3 cellular contexts compared by ENCODE assay signal in the genomic region with DNA sequence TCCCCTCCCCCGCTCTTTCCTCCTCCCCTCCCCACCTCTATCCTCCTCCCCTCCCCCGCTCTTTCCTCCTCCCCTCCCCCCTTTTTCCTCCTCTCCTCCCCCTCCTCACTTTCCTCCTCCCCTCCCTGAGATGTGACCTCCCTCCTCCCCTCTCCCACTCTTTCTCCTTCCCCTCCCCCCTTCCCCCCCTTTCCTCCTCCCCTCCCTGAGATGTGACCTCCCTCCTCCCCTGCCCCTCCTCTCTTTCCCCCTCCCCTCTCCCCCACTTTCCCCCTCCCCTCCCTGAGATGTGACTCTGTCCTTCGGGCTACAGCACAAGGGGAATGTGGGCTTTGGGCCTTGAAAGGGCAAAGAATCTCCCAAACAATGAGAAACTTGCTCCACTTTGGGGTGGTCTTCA.
TF ChIP-seq lines count a peak whose summit lies in the region.

No MANE protein-coding gene starts in this region.

TF ChIP-seq in SK-N-SH, 30 proteins besides CTCF, POLR2A, EP300 and RAD21 (continued from another document and continues in another):
- no peak for TF ChIP-seq NRF1 (IDR thresholded peaks at IDR 0.05; ENCODE audit: low read depth, low read length)
- TF ChIP-seq, protein P1, sequence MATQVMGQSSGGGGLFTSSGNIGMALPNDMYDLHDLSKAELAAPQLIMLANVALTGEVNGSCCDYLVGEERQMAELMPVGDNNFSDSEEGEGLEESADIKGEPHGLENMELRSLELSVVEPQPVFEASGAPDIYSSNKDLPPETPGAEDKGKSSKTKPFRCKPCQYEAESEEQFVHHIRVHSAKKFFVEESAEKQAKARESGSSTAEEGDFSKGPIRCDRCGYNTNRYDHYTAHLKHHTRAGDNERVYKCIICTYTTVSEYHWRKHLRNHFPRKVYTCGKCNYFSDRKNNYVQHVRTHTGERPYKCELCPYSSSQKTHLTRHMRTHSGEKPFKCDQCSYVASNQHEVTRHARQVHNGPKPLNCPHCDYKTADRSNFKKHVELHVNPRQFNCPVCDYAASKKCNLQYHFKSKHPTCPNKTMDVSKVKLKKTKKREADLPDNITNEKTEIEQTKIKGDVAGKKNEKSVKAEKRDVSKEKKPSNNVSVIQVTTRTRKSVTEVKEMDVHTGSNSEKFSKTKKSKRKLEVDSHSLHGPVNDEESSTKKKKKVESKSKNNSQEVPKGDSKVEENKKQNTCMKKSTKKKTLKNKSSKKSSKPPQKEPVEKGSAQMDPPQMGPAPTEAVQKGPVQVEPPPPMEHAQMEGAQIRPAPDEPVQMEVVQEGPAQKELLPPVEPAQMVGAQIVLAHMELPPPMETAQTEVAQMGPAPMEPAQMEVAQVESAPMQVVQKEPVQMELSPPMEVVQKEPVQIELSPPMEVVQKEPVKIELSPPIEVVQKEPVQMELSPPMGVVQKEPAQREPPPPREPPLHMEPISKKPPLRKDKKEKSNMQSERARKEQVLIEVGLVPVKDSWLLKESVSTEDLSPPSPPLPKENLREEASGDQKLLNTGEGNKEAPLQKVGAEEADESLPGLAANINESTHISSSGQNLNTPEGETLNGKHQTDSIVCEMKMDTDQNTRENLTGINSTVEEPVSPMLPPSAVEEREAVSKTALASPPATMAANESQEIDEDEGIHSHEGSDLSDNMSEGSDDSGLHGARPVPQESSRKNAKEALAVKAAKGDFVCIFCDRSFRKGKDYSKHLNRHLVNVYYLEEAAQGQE (IDR thresholded peaks at IDR 0.05; ENCODE audit: low read depth, low read length): no peak
- TF ChIP-seq FOXM1 (IDR thresholded peaks at IDR 0.05; ENCODE audit: low read depth): no peak
- TF ChIP-seq YY1 (IDR thresholded peaks at IDR 0.05; ENCODE audit: low read depth): no peak
- TF ChIP-seq CHD2 (IDR thresholded peaks at IDR 0.05; ENCODE audit: low read length, partially characterized antibody): no peak
- no peak for TF ChIP-seq RCOR1 (IDR thresholded peaks at IDR 0.05; ENCODE audit: low read length)
- TF ChIP-seq SIN3A (IDR thresholded peaks at IDR 0.05; ENCODE audit: borderline replicate concordance, low read depth, low read length): no peak
- TF ChIP-seq, protein P2, sequence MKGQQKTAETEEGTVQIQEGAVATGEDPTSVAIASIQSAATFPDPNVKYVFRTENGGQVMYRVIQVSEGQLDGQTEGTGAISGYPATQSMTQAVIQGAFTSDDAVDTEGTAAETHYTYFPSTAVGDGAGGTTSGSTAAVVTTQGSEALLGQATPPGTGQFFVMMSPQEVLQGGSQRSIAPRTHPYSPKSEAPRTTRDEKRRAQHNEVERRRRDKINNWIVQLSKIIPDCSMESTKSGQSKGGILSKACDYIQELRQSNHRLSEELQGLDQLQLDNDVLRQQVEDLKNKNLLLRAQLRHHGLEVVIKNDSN (IDR thresholded peaks at IDR 0.05; ENCODE audit: borderline replicate concordance, low read depth): no peak
- TF ChIP-seq FOXJ3 (CRISPR knock-in tag; IDR thresholded peaks at IDR 0.05): no peak
- no peak for TF ChIP-seq SMC3 (IDR thresholded peaks at IDR 0.05; ENCODE audit: low read depth, low read length)
- TF ChIP-seq MEF2A (IDR thresholded peaks at IDR 0.05; ENCODE audit: borderline replicate concordance, low read depth): no peak
- TF ChIP-seq, protein P3, sequence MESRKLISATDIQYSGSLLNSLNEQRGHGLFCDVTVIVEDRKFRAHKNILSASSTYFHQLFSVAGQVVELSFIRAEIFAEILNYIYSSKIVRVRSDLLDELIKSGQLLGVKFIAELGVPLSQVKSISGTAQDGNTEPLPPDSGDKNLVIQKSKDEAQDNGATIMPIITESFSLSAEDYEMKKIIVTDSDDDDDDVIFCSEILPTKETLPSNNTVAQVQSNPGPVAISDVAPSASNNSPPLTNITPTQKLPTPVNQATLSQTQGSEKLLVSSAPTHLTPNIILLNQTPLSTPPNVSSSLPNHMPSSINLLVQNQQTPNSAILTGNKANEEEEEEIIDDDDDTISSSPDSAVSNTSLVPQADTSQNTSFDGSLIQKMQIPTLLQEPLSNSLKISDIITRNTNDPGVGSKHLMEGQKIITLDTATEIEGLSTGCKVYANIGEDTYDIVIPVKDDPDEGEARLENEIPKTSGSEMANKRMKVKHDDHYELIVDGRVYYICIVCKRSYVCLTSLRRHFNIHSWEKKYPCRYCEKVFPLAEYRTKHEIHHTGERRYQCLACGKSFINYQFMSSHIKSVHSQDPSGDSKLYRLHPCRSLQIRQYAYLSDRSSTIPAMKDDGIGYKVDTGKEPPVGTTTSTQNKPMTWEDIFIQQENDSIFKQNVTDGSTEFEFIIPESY (IDR thresholded peaks at IDR 0.05; ENCODE audit: borderline replicate concordance, low read depth): no peak
- TF ChIP-seq, protein P4, sequence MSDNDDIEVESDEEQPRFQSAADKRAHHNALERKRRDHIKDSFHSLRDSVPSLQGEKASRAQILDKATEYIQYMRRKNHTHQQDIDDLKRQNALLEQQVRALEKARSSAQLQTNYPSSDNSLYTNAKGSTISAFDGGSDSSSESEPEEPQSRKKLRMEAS (IDR thresholded peaks at IDR 0.05; ENCODE audit: low read depth): no peak

TF ChIP-seq in SK-N-SH treated with all-trans-retinoic acid at 6 μM for 48 hours, 23 proteins besides CTCF, POLR2A, EP300 and RAD21:
- TF ChIP-seq, protein P5, sequence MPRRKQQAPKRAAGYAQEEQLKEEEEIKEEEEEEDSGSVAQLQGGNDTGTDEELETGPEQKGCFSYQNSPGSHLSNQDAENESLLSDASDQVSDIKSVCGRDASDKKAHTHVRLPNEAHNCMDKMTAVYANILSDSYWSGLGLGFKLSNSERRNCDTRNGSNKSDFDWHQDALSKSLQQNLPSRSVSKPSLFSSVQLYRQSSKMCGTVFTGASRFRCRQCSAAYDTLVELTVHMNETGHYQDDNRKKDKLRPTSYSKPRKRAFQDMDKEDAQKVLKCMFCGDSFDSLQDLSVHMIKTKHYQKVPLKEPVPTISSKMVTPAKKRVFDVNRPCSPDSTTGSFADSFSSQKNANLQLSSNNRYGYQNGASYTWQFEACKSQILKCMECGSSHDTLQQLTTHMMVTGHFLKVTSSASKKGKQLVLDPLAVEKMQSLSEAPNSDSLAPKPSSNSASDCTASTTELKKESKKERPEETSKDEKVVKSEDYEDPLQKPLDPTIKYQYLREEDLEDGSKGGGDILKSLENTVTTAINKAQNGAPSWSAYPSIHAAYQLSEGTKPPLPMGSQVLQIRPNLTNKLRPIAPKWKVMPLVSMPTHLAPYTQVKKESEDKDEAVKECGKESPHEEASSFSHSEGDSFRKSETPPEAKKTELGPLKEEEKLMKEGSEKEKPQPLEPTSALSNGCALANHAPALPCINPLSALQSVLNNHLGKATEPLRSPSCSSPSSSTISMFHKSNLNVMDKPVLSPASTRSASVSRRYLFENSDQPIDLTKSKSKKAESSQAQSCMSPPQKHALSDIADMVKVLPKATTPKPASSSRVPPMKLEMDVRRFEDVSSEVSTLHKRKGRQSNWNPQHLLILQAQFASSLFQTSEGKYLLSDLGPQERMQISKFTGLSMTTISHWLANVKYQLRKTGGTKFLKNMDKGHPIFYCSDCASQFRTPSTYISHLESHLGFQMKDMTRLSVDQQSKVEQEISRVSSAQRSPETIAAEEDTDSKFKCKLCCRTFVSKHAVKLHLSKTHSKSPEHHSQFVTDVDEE (CRISPR knock-in tag; IDR thresholded peaks at IDR 0.05): no peak
- TF ChIP-seq CSDC2 (CRISPR knock-in tag; IDR thresholded peaks at IDR 0.05) (no peak), ZC3H10 (CRISPR knock-in tag; IDR thresholded peaks at IDR 0.05) (no peak)

TF ChIP-seq in H1, 55 proteins besides CTCF, POLR2A, EP300 and RAD21 (continued from another document):
- no peak for TF ChIP-seq BCL11A (IDR thresholded peaks at IDR 0.05; ENCODE audit: low read depth in 2 of 2, low read length in 2 of 2)
TF ChIP-seq in H1: peak in this region for 0.
